Comparison of ENCODE assay signal across 7 cellular contexts in the genomic region with DNA sequence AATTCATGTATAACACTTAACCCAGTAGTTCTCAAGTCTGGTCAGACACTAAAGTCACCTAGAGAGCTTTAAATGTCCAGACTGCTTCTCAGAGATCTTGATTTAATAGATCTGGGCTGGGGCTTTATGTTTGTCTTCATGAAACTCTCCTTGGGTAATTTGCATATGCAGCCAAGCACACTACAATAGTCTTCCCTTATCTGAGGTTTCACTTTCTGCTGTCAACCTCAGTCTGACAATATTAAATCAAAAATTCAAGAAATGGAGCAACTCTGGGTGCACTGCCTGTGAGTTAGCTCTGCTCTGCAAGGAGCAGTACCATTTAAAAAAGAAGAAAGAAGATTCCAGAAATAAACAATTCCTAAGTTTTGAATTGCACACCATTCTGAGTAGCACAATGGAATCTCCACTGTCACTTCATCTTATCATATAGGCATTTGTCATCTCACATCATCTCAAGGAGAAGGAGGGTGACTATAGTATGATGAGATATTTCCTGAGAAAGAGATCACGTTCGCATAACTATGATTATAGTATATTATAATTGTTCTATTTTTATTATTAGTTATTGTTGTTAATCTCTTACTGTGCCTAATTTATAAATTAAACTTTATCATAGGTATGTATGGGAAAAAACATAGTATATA. TPM values are rescaled to one million over a fixed set of nuclear protein-coding genes. Genes with fewer than 3 reads are reported as not detected.
DNase-seq lines count a peak whose midpoint lies in the region; ATAC-seq and TF ChIP-seq lines count a peak whose summit lies in the region.

No MANE protein-coding gene starts in this region.

- H4K20me1 ChIP-seq in PC-3 (ENCODE audit: low read length) = no peaks in the 10 kb centered on the region

- H3K9me2 ChIP-seq in PC-3 (replicated peaks; ENCODE audit: low read length) = no peaks in the 10 kb centered on the region

- TF ChIP-seq CTCF in PC-3 (conservative IDR thresholded peaks at IDR 0.05; ENCODE audit: low read depth, low read length) (no peak), psoas muscle (IDR thresholded peaks at IDR 0.05) (no peak), nephron progenitor cell (IDR thresholded peaks at IDR 0.05) (no peak)

- BruUV-seq in PC-3 (replicated peaks; lab: Mats Ljungman, UMichigan) = no TSS peak

- no peak overlapping the region for H3K4me3 ChIP-seq in PC-3 (ENCODE audit: low read length)
- no peak overlapping the region for H3K4me3 ChIP-seq in psoas muscle

- 0 out of 2 replicates have a peak overlapping the region, but pooled peaks have one; percentile 14 for H3K4me2 ChIP-seq in PC-3 (ENCODE audit: low read length)

- no peaks in the 10 kb centered on the region for H3K27me3 Mint-ChIP-seq in nephron progenitor cell (ENCODE audit: low read depth, poor library complexity)

- DNase-seq in PC-3 (no peak), psoas muscle (no peak), AG08395 (ENCODE audit: low spot score) (no peak), activated gamma-delta T cell (lab: John Stamatoyannopoulos, UW) (no peak), nephron progenitor cell (no peak)

- H3K4me1 Mint-ChIP-seq in nephron progenitor cell = peaks cover 35% of the 10 kb centered on the region

- H3K4me3 Mint-ChIP-seq in nephron progenitor cell = no peak overlapping the region

- no peaks in the 10 kb centered on the region for H3K36me3 ChIP-seq in PC-3 (ENCODE audit: low read depth, low read length)
- H3K36me3 ChIP-seq in psoas muscle (ENCODE audit: insufficient read depth in 1 of 2, low read depth in 1 of 2) = no peaks in the 10 kb centered on the region

- H3K79me2 ChIP-seq in PC-3 (ENCODE audit: low read length) = peaks cover 44% of the 10 kb centered on the region

- H2AFZ ChIP-seq in PC-3 (ENCODE audit: low read length) = no peak overlapping the region

- H3K9ac ChIP-seq in PC-3 (ENCODE audit: low read length) = no peak overlapping the region

- 62 to 70% (median 67%) methylated on average over 2 of the region's 2 CpGs for WGBS in psoas muscle, 3 donors

- H3K9me3 ChIP-seq in PC-3 (ENCODE audit: low read length) (no peaks in the 10 kb centered on the region), psoas muscle (no peaks in the 10 kb centered on the region)

- peak; percentile 90 for ATAC-seq in GM19025 (IDR thresholded peaks at IDR 0.05; ENCODE audit: low read depth, unreplicated experiment)
- ATAC-seq in HG02852 (IDR thresholded peaks at IDR 0.05; ENCODE audit: unreplicated experiment) = peak; percentile 99
- no peak for ATAC-seq in PC-3
- ATAC-seq in psoas muscle = peak in 1 of 4 donors; percentile 11

- intact Hi-C loops in PC-3 (cut with micrococcal nuclease) = no loop called here
- intact Hi-C loops in psoas muscle (cut with DNase I) = loop anchor here in 1 of 2 donors (5.0 kb wide), 1 partner anchor 34 kb away; no protein-coding TSS in a partner anchor

- H3K36me3 Mint-ChIP-seq in nephron progenitor cell (ENCODE audit: low read depth) = no peaks in the 10 kb centered on the region

- H3K4me1 ChIP-seq in PC-3 (ENCODE audit: insufficient read depth, low read length) = peaks cover 21% of the 10 kb centered on the region
- peaks cover 96% of the 10 kb centered on the region for H3K4me1 ChIP-seq in psoas muscle

- POLR2A ChIA-PET in PC-3 (lab: Charles Lee; ENCODE audit: unreplicated experiment) = no interaction called here

- H3K27me3 ChIP-seq in PC-3 (ENCODE audit: low read length) (no peaks in the 10 kb centered on the region), psoas muscle (ENCODE audit: insufficient read depth in 3 of 3, low read length in 2 of 3) (no peaks in the 10 kb centered on the region)

- H3K27ac ChIP-seq in PC-3 (ENCODE audit: low read length) = no peak overlapping the region
- H3K27ac ChIP-seq in psoas muscle = peak overlapping the region; percentile 67

- H3F3A ChIP-seq in PC-3 (ENCODE audit: low read length, unreplicated experiment) = no peaks in the 10 kb centered on the region

- CTCF ChIA-PET in PC-3 (lab: Charles Lee) = no interaction called here

- no peaks in the 10 kb centered on the region for H3K9me3 Mint-ChIP-seq in nephron progenitor cell

- H3K27ac Mint-ChIP-seq in nephron progenitor cell = no peak overlapping the region

RNA-seq across cellular contexts. Expression of gene FNIP2, which starts 9.4 kb away (rescaled TPM):
- total RNA-seq in PC-3 (2014; rRNA removed) (5.2 and 6.7 TPM in 2 replicates), psoas muscle (10 to 100 TPM; 31.5 to 92.1 (median 53.4) TPM)
- polyA plus RNA-seq in psoas muscle = 10 to 100 TPM; 15.6 to 33.3 (median 19.1) TPM

RNA-seq across cellular contexts. Expression of gene PPID, which starts 55.0 kb away (rescaled TPM):
- 34.4 and 43.3 TPM in 2 replicates for total RNA-seq in PC-3 (2014; rRNA removed)
- total RNA-seq in psoas muscle = 10 to 100 TPM; 35.1 to 68.1 (median 51.0) TPM
- 100 to 1,000 TPM in 1 of 3 donors, 10 to 100 TPM in 2; 49.8 to 162 (median 72.5) TPM for polyA plus RNA-seq in psoas muscle
